In genomic region chr5:88734191-88734640, GRCh38 we compare ENCODE assay signal across 9 cellular contexts.
DNase-seq lines count a peak whose midpoint lies in the region; ATAC-seq, FAIRE-seq and TF ChIP-seq lines count a peak whose summit lies in the region.
"Had no signal": no experiment of that assay in that cellular context is flagged by ENCODE, and none has a peak within 500 bp of the region (broad histone marks: within the 10 kb centered on the region; RNA-seq: fewer than 3 reads in every experiment).

No MANE protein-coding gene starts in this region.

- no peaks in the 10 kb centered on the region for H3K36me3 Mint-ChIP-seq in activated CD8-positive, alpha-beta T cell treated with anti-CD3 and anti-CD28 coated beads for 36 hours (ENCODE audit: low read depth)
- no peaks in the 10 kb centered on the region for H3K36me3 Mint-ChIP-seq in activated CD8-positive, alpha-beta T cell treated with anti-CD3 and anti-CD28 coated beads, Interleukin-2, amount 10 ng/mL, durations not matched to agents 7 days and 5 days (ENCODE audit: low read depth)
- no peaks in the 10 kb centered on the region for H3K36me3 Mint-ChIP-seq in activated T-cell treated with anti-CD3 and anti-CD28 coated beads, Interleukin-2, amount 50 U/mL, for 24 hours (ENCODE audit: low read depth)

- H3K4me1 ChIP-seq in K562 (replicated peaks in 1 of 2; ENCODE audit: control insufficient read depth in 2 of 2, insufficient read depth in 2 of 2, low read length in 2 of 2) (peaks cover 0 to 25% of the 10 kb centered on the region in 2 experiments; a peak in 3 of 5 replicates), gastrocnemius medialis (peaks cover 39 to 54% of the 10 kb centered on the region in 2 donors)

- H3K79me2 ChIP-seq in K562 (ENCODE audit: control insufficient read depth, insufficient read depth, low read length), result peaks cover 3% of the 10 kb centered on the region; the same call in 2 of the 3 replicates

- TF ChIP-seq POLR2A in K562 (conservative IDR thresholded peaks at IDR 0.05), result no peak
- no peak for TF ChIP-seq POLR2A in gastrocnemius medialis (IDR thresholded peaks at IDR 0.05)

- BruUV-seq in K562 (replicated peaks; lab: Mats Ljungman, UMichigan), result no TSS peak

- no peaks in the 10 kb centered on the region for H3K9me3 ChIP-seq in K562 (replicated peaks; ENCODE audit: control insufficient read depth, insufficient read depth, low read depth, low read length)
- H3K9me3 ChIP-seq in gastrocnemius medialis, result no peaks in the 10 kb centered on the region

- peak; percentile 78 for FAIRE-seq in K562 (lab: Jason Lieb, UNC)
- FAIRE-seq: A204.1 had no signal

- CTCF ChIA-PET in activated CD8-positive, alpha-beta T cell treated with anti-CD3 and anti-CD28 coated beads for 36 hours (lab: Charles Lee), result no interaction called here
- CTCF ChIA-PET in activated CD8-positive, alpha-beta T cell treated with anti-CD3 and anti-CD28 coated beads, Interleukin-2, amount 10 ng/mL, durations not matched to agents 7 days and 5 days (lab: Charles Lee), result interaction anchor here (1.1 kb wide), 1 partner anchor 9 kb away, joined by 4 read pairs; no protein-coding TSS in a partner anchor
- CTCF ChIA-PET in K562 (lab: Yijun Ruan, JAX; ENCODE audit: low intra/inter-chr PET ratio), result no interaction called here

- H3K9ac ChIP-seq in K562 (ENCODE audit: insufficient read depth in 1 of 2, low read depth in 2 of 2, low read length in 2 of 2), result peak overlapping the region in 1 of 2 experiments; percentile 58; a peak in 2 of 4 replicates

- 0% methylated on average over 5 of the region's 6 CpGs for WGBS in K562 (ENCODE audit: insufficient coverage, low coverage, missing lambda C conversion rate)

- no peak for TF ChIP-seq CTCF in activated CD8-positive, alpha-beta T cell treated with anti-CD3 and anti-CD28 coated beads for 36 hours (IDR thresholded peaks at IDR 0.05)
- TF ChIP-seq CTCF in K562 (IDR thresholded peaks at IDR 0.05 in 2 of 3, conservative IDR thresholded peaks at IDR 0.05 in 1 of 3; ENCODE audit: insufficient read depth in 2 of 3, low read depth in 1 of 3, low read length in 3 of 3) (no peak), gastrocnemius medialis (IDR thresholded peaks at IDR 0.05 in 4 of 5, conservative IDR thresholded peaks at IDR 0.05 in 1 of 5) (no peak)

- peaks cover 5% of the 10 kb centered on the region for H3K4me1 Mint-ChIP-seq in activated CD8-positive, alpha-beta T cell treated with anti-CD3 and anti-CD28 coated beads for 36 hours (ENCODE audit: low read depth)
- H3K4me1 Mint-ChIP-seq in activated CD8-positive, alpha-beta T cell treated with anti-CD3 and anti-CD28 coated beads, Interleukin-2, amount 10 ng/mL, durations not matched to agents 7 days and 5 days (ENCODE audit: low read depth), result peaks cover 5% of the 10 kb centered on the region
- peaks cover 9% of the 10 kb centered on the region for H3K4me1 Mint-ChIP-seq in activated T-cell treated with anti-CD3 and anti-CD28 coated beads, Interleukin-2, amount 50 U/mL, for 24 hours (ENCODE audit: low read depth)

- peak overlapping the region; percentile 73 for H2AFZ ChIP-seq in K562 (ENCODE audit: low read depth, low read length)

- peak overlapping the region; percentile 83 for H3K27ac ChIP-seq in K562 (ENCODE audit: extremely low read depth, low read depth, low read length)
- H3K27ac ChIP-seq in gastrocnemius medialis, result peak overlapping the region; percentile 62 to 76 (median 69)

- H3K4me2 ChIP-seq in K562 (ENCODE audit: insufficient read depth, low read length), result peak overlapping the region; percentile 50

- POLR2A ChIA-PET in activated CD8-positive, alpha-beta T cell treated with anti-CD3 and anti-CD28 coated beads for 36 hours (lab: Charles Lee), result no interaction called here
- POLR2A ChIA-PET in activated CD8-positive, alpha-beta T cell treated with anti-CD3 and anti-CD28 coated beads, Interleukin-2, amount 10 ng/mL, durations not matched to agents 7 days and 5 days (lab: Charles Lee), result no interaction called here
- POLR2A ChIA-PET in K562 (lab: Yijun Ruan, JAX), result interaction anchor here (0.6 to 1.9 kb wide), 2 partner anchors 12 to 635 kb away, joined by 3 to 4 read pairs; no protein-coding TSS in a partner anchor

- H4K20me1 ChIP-seq in K562 (replicated peaks; ENCODE audit: control insufficient read depth, insufficient read depth, low read length), result no peaks in the 10 kb centered on the region

- peaks cover 7% of the 10 kb centered on the region for H3K27me3 Mint-ChIP-seq in activated CD8-positive, alpha-beta T cell treated with anti-CD3 and anti-CD28 coated beads for 36 hours
- peaks cover 5% of the 10 kb centered on the region for H3K27me3 Mint-ChIP-seq in activated CD8-positive, alpha-beta T cell treated with anti-CD3 and anti-CD28 coated beads, Interleukin-2, amount 10 ng/mL, durations not matched to agents 7 days and 5 days (ENCODE audit: low read depth)
- peaks cover 35% of the 10 kb centered on the region for H3K27me3 Mint-ChIP-seq in activated T-cell treated with anti-CD3 and anti-CD28 coated beads, Interleukin-2, amount 50 U/mL, for 24 hours

- peak; percentile 75; the same call in 1 of the 2 replicates for TF ChIP-seq EP300 in K562 (IDR thresholded peaks at IDR 0.05; ENCODE audit: low read length)

- intact Hi-C loops in activated CD8-positive, alpha-beta T cell treated with anti-CD3 and anti-CD28 coated beads for 36 hours (cut with micrococcal nuclease), result no loop called here
- intact Hi-C loops in K562 (cut with micrococcal nuclease), result loop anchor here (2.0 to 10.0 kb wide), 3 partner anchors 101 to 541 kb away; partner anchors contain the start of gene MEF2C
- intact Hi-C loops in gastrocnemius medialis (cut with DNase I; ENCODE audit: low total_unique reads), result loop anchor here (5.0 to 10.0 kb wide), 2 partner anchors 213 to 721 kb away; no protein-coding TSS in a partner anchor

- DNase-seq in activated CD8-positive, alpha-beta T cell treated with anti-CD3 and anti-CD28 coated beads for 36 hours, result peak; percentile 2
- DNase-seq in activated CD8-positive, alpha-beta T cell treated with anti-CD3 and anti-CD28 coated beads, Interleukin-2, amount 10 ng/mL, durations not matched to agents 7 days and 5 days, result no peak
- DNase-seq in K562 (ENCODE audit: extremely low read depth in 1 of 4, low spot score in 3 of 4), result peak; percentile 11 to 84 (median 30)
- DNase-seq in gastrocnemius medialis, result no peak
- DNase-seq in activated T-cell treated with anti-CD3 and anti-CD28 coated beads, Interleukin-2, amount 50 U/mL, for 24 hours, result no peak
- DNase-seq in COLO668 (lab: John Stamatoyannopoulos, UW; ENCODE audit: unreplicated experiment), result no peak
- no peak for DNase-seq in H7

- no peaks in the 10 kb centered on the region for H3K9me3 Mint-ChIP-seq in activated CD8-positive, alpha-beta T cell treated with anti-CD3 and anti-CD28 coated beads for 36 hours
- no peaks in the 10 kb centered on the region for H3K9me3 Mint-ChIP-seq in activated CD8-positive, alpha-beta T cell treated with anti-CD3 and anti-CD28 coated beads, Interleukin-2, amount 10 ng/mL, durations not matched to agents 7 days and 5 days (ENCODE audit: insufficient read depth)
- H3K9me3 Mint-ChIP-seq in activated T-cell treated with anti-CD3 and anti-CD28 coated beads, Interleukin-2, amount 50 U/mL, for 24 hours, result no peaks in the 10 kb centered on the region

- no peak overlapping the region for H3K4me3 Mint-ChIP-seq in activated CD8-positive, alpha-beta T cell treated with anti-CD3 and anti-CD28 coated beads for 36 hours
- H3K4me3 Mint-ChIP-seq in activated CD8-positive, alpha-beta T cell treated with anti-CD3 and anti-CD28 coated beads, Interleukin-2, amount 10 ng/mL, durations not matched to agents 7 days and 5 days, result no peak overlapping the region
- no peak overlapping the region for H3K4me3 Mint-ChIP-seq in activated T-cell treated with anti-CD3 and anti-CD28 coated beads, Interleukin-2, amount 50 U/mL, for 24 hours

- no peak overlapping the region for H3K27ac Mint-ChIP-seq in activated CD8-positive, alpha-beta T cell treated with anti-CD3 and anti-CD28 coated beads for 36 hours
- no peak overlapping the region for H3K27ac Mint-ChIP-seq in activated CD8-positive, alpha-beta T cell treated with anti-CD3 and anti-CD28 coated beads, Interleukin-2, amount 10 ng/mL, durations not matched to agents 7 days and 5 days
- H3K27ac Mint-ChIP-seq in activated T-cell treated with anti-CD3 and anti-CD28 coated beads, Interleukin-2, amount 50 U/mL, for 24 hours, result no peak overlapping the region

- H3K36me3 ChIP-seq in K562 (ENCODE audit: control insufficient read depth, insufficient read depth, low read length) (peaks cover 19% of the 10 kb centered on the region), gastrocnemius medialis (peaks cover 0 to 25% of the 10 kb centered on the region in 2 donors), H7 (replicated peaks; ENCODE audit: control insufficient read depth, insufficient read depth, low read length) (no peaks in the 10 kb centered on the region)

- no peak overlapping the region for H3K4me3 ChIP-seq in K562
- H3K4me3 ChIP-seq in gastrocnemius medialis, result peak overlapping the region in 1 of 4 donors; percentile 16
- H3K4me3 ChIP-seq in H7 (ENCODE audit: insufficient read depth, low read depth, low read length), result no peak overlapping the region

- no peak for TF ChIP-seq RAD21 in K562 (CRISPR knock-in tag; conservative IDR thresholded peaks at IDR 0.05 in 1 of 2, IDR thresholded peaks at IDR 0.05 in 1 of 2)

- ATAC-seq in activated CD8-positive, alpha-beta T cell treated with anti-CD3 and anti-CD28 coated beads for 36 hours, result peak; percentile 24
- ATAC-seq in activated CD8-positive, alpha-beta T cell treated with anti-CD3 and anti-CD28 coated beads, Interleukin-2, amount 10 ng/mL, durations not matched to agents 7 days and 5 days, result no peak
- ATAC-seq in HG03439 (IDR thresholded peaks at IDR 0.05; ENCODE audit: unreplicated experiment) (peak; percentile 55), K562 (peak; percentile 81), gastrocnemius medialis (no peak)

- no peaks in the 10 kb centered on the region for H3K9me1 ChIP-seq in K562 (ENCODE audit: control insufficient read depth, insufficient read depth, low read length)

- in situ Hi-C loops in K562 (cut with MboI), result no loop called here
- in situ Hi-C loops in gastrocnemius medialis (cut with MboI; ENCODE audit: low sequenced_read_pairs in 4 of 4), result loop anchor here (10.0 to 25.0 kb wide), 6 partner anchors 151 to 1531 kb away; partner anchors contain the start of gene MEF2C (in 3 of the 4)

- H3K27me3 ChIP-seq in K562 (ENCODE audit: control insufficient read depth in 2 of 2, insufficient read depth in 2 of 2, low read length in 2 of 2) (no peaks in the 10 kb centered on the region), gastrocnemius medialis (no peaks in the 10 kb centered on the region), H7 (ENCODE audit: control insufficient read depth, insufficient read depth, low read length) (no peaks in the 10 kb centered on the region)

Comparison
In these comparisons a context has a peak if more than half of its experiments do, and no peak if none do; other contexts are left out.
1. ATAC-seq: peak in activated CD8-positive, alpha-beta T cell treated with anti-CD3 and anti-CD28 coated beads for 36 hours (single experiment), HG03439 (single experiment) and K562 (single experiment); none in activated CD8-positive, alpha-beta T cell treated with anti-CD3 and anti-CD28 coated beads, Interleukin-2, amount 10 ng/mL, durations not matched to agents 7 days and 5 days (single experiment) and gastrocnemius medialis (0 of 2).
2. DNase-seq: peak in activated CD8-positive, alpha-beta T cell treated with anti-CD3 and anti-CD28 coated beads for 36 hours (single experiment) and K562 (4 of 4); none in activated CD8-positive, alpha-beta T cell treated with anti-CD3 and anti-CD28 coated beads, Interleukin-2, amount 10 ng/mL, durations not matched to agents 7 days and 5 days (single experiment), gastrocnemius medialis (0 of 2), activated T-cell treated with anti-CD3 and anti-CD28 coated beads, Interleukin-2, amount 50 U/mL, for 24 hours (single experiment), COLO668 (single experiment) and H7 (single experiment).